Comparison of ENCODE assay signal across 34 cellular contexts in genomic region chr7:112297681-112298080, GRCh38.
"Had no signal": no experiment of that assay in that cellular context is flagged by ENCODE, and none has a peak within 500 bp of the region (broad histone marks: within the 10 kb centered on the region; RNA-seq: fewer than 3 reads in every experiment).

No MANE protein-coding gene starts in this region.

- DNase-seq: Karpas-422, Kasumi-1, MG63, MM.1S, MV-4-11, NCI-H1048, NCI-H1092, NCI-H1092 treated with DMSO at 0.1 percent for 48 hours, NCI-H1105, NCI-H1105 treated with DMSO at 0.1 percent for 48 hours, NCI-H1417, NCI-H1417 treated with DMSO at 0.1 percent for 48 hours, NCI-H1436, NCI-H1436 treated with DMSO at 0.1 percent for 48 hours, NCI-H146, NCI-H1694, NCI-H1694 treated with DMSO at 0.1 percent for 48 hours, NCI-H187, NCI-H187 treated with DMSO at 0.1 percent for 48 hours, NCI-H1930, NCI-H2029, NCI-H2029 treated with DMSO at 0.1 percent for 48 hours, NCI-H2081, NCI-H2081 treated with DMSO at 0.1 percent for 48 hours, NCI-H2107, NCI-H2171, NCI-H2171 treated with DMSO at 0.1 percent for 48 hours, NCI-H2227 treated with DMSO at 0.1 percent for 48 hours, NCI-H226, NCI-H345, NCI-H446, NCI-H446 treated with DMSO at 0.1 percent for 48 hours, NCI-H510A, NCI-H510A treated with DMSO at 0.1 percent for 48 hours had no signal

- H3K4me3 ChIP-seq: MG63 had no signal

- H3K27me3 ChIP-seq: MG63 had no signal

- H3K9me3 ChIP-seq: MG63 had no signal

- H3K36me3 ChIP-seq: MG63 had no signal
